ENCODE assay signal across 17 cellular contexts in genomic region chr10:132436861-132437410, GRCh38. TPM values are rescaled to one million over a fixed set of nuclear protein-coding genes. Genes with fewer than 3 reads are reported as not detected.
DNase-seq lines count a peak whose midpoint lies in the region; ATAC-seq and TF ChIP-seq lines count a peak whose summit lies in the region.
"Had no signal": no experiment of that assay in that cellular context is flagged by ENCODE, and none has a peak within 500 bp of the region (broad histone marks: within the 10 kb centered on the region; RNA-seq: fewer than 3 reads in every experiment).

No MANE protein-coding gene starts in this region.

- H3K9me3 ChIP-seq in spleen = no peaks in the 10 kb centered on the region

- no peak for ATAC-seq in HG02759 (IDR thresholded peaks at IDR 0.05; ENCODE audit: unreplicated experiment)

- intact Hi-C loops in spleen (cut with DNase I; ENCODE audit: low total_unique reads) = no loop called here

- no peak for TF ChIP-seq POLR2A in spleen (IDR thresholded peaks at IDR 0.05)

- H3K27ac ChIP-seq in spleen = peak overlapping the region in 2 of 8 donors; percentile 74 to 79
- H3K27ac ChIP-seq: SK-N-MC had no signal

- DNase-seq in COLO668 (lab: John Stamatoyannopoulos, UW; ENCODE audit: unreplicated experiment) (peak; percentile 30), M059J (ENCODE audit: low read depth) (peak; percentile 45), kidney epithelial cell (ENCODE audit: low read depth) (peak; percentile 14), spleen (peak; percentile 70), islet precursor cell (no peak), NCI-H510A treated with DMSO at 0.1 percent for 48 hours (lab: John Stamatoyannopoulos, UW) (no peak)
- DNase-seq: CD4-positive, alpha-beta T cell; GF-D8; GOT3; MV-4-11; NCI-H1417 treated with DMSO at 0.1 percent for 48 hours; NCI-H187 treated with DMSO at 0.1 percent for 48 hours; NCI-H345; NCI-H526; SHP77 had no signal

- H3K27me3 ChIP-seq in kidney epithelial cell (ENCODE audit: control insufficient read depth, insufficient read depth, low read length) = peaks cover 2% of the 10 kb centered on the region
- H3K27me3 ChIP-seq in spleen (replicated peaks in 1 of 7) = no peaks in the 10 kb centered on the region

- H3K36me3 ChIP-seq in kidney epithelial cell (ENCODE audit: control insufficient read depth, insufficient read depth, low read length) (no peaks in the 10 kb centered on the region), spleen (no peaks in the 10 kb centered on the region)

- no peak overlapping the region for H3K4me3 ChIP-seq in kidney epithelial cell (ENCODE audit: low read depth, low read length)
- no peak overlapping the region for H3K4me3 ChIP-seq in spleen
- H3K4me3 ChIP-seq: SK-N-MC had no signal

- WGBS in spleen, 5 donors = 60 to 89% (median 83%) methylated on average over 1 to 15 of the region's 15 CpGs

- peaks cover 0 to 47% (median 32%) of the 10 kb centered on the region in 6 donors for H3K4me1 ChIP-seq in spleen

- no peak for TF ChIP-seq CTCF in kidney epithelial cell (IDR thresholded peaks at IDR 0.05; ENCODE audit: insufficient read depth, low read length, poor library complexity, severe bottlenecking)
- TF ChIP-seq CTCF in spleen (IDR thresholded peaks at IDR 0.05 in 8 of 11, conservative IDR thresholded peaks at IDR 0.05 in 3 of 11) = no peak

RNA-seq across cellular contexts. Expression of gene PWWP2B, which starts 39.9 kb away (rescaled TPM):
- total RNA-seq in M059J (2014; rRNA removed; shearing (Covaris generic)) = 1.2 and 5.3 TPM in 2 replicates
- total RNA-seq in kidney epithelial cell (25.2 and 27.1 TPM in 2 replicates), spleen (10 to 100 TPM; 24.8 to 41.7 (median 28.1) TPM)
- polyA plus RNA-seq in spleen = 10 to 100 TPM; 22.5 to 50.0 (median 27.8) TPM

Comparison
In these comparisons a context has a peak if more than half of its experiments do, and no peak if none do; other contexts are left out.
1. DNase-seq: peak in COLO668 (single experiment), M059J (single experiment), kidney epithelial cell (single experiment) and spleen (single experiment); none in islet precursor cell (single experiment) and NCI-H510A treated with DMSO at 0.1 percent for 48 hours (single experiment).